ENCODE assay signal across 7 cellular contexts in genomic region chr3:85950435-85950834, GRCh38.
"Had no signal": no experiment of that assay in that cellular context is flagged by ENCODE, and none has a peak within 500 bp of the region (broad histone marks: within the 10 kb centered on the region; RNA-seq: fewer than 3 reads in every experiment).

No MANE protein-coding gene starts in this region.

- ATAC-seq: GM23338, HepG2 had no signal

- DNase-seq: H9, HCEC 1CT, KBM-7 had no signal

- H3K27ac ChIP-seq: HL-60, KMS-11 had no signal

- H3K4me2 ChIP-seq: GM23338, KMS-11 had no signal

- H3K4me3 ChIP-seq: GM23338 had no signal

- H3K9ac ChIP-seq: KMS-11 had no signal

- H2AFZ ChIP-seq: GM23338 had no signal
